8 cellular contexts compared by ENCODE assay signal in the genomic region with DNA sequence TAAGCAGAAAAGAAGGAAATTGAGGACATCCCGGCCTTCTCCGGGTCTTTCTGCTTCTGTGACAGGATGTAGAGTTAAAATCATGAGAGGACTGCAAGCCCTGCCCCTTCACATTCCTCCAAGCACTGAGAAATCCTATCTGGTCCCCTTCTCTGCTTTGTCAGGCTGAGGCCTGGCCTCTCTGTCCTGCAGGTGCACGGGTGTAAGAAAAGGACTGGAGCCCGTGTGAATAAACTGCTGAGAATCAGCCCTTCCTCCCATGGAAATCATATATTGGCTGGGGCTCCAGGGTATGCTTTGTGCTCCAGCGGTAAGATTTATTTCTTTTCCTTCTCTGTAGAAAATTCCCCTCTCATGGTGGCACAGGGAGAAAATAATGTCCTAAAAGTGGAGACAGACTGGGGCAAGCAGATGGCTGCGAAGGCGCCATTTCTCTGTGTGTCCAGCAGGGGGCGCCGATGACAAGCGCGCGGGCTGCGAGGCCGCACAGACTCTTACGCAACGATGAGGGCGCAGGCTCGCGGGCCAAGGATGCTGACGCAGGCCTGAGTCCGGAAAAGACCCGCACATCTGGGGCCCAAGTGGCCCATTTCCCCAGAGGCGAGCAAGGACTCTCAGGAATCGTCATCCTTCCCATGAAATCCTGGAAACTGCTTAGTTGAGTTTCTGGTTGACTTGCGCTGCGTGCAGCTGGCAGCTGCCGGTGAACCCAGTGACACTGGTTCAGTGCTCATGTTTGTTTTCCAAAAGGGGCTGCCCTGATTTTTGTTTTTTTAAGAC.
A peak's percentile ranks its signal among the peaks of the same experiment; 100 is the strongest.
DNase-seq lines count a peak whose midpoint lies in the region; ATAC-seq, FAIRE-seq and TF ChIP-seq lines count a peak whose summit lies in the region.

No MANE protein-coding gene starts in this region.

- no peaks in the 10 kb centered on the region for H3K36me3 Mint-ChIP-seq in progenitor cell of endocrine pancreas (ENCODE audit: insufficient read depth)

- H3K27ac ChIP-seq in right atrium auricular region (peak overlapping the region; percentile 33 to 55), urinary bladder (ENCODE audit: low read depth) (peak overlapping the region; percentile 75)

- TF ChIP-seq CTCF in right atrium auricular region (IDR thresholded peaks at IDR 0.05) (peak; percentile 98 to 100), progenitor cell of endocrine pancreas (IDR thresholded peaks at IDR 0.05; ENCODE audit: unreplicated experiment) (peak; percentile 99)

- no peak for TF ChIP-seq POLR2A in GM12892 (IDR thresholded peaks at IDR 0.05; ENCODE audit: low read depth, low read length)

- DNase-seq in GM12892 (ENCODE audit: insufficient read length) (peak; percentile 39), NCI-H128 (lab: John Stamatoyannopoulos, UW; ENCODE audit: unreplicated experiment) (peak; percentile 58), T follicular helper cell (ENCODE audit: low read depth) (peak; percentile 40), amniotic stem cell (lab: John Stamatoyannopoulos, UW) (peak; percentile 60), right atrium auricular region (ENCODE audit: low spot score) (peak; percentile 89), progenitor cell of endocrine pancreas (ENCODE audit: low spot score, unreplicated experiment) (peak; percentile 71)

- 17% methylated on average over 27 of the region's 27 CpGs for WGBS in urinary bladder

- H3K4me1 ChIP-seq in right atrium auricular region (peaks cover 0 to 4% of the 10 kb centered on the region in 2 donors), urinary bladder (ENCODE audit: insufficient read depth) (no peaks in the 10 kb centered on the region)

- no peaks in the 10 kb centered on the region for H3K27me3 ChIP-seq in right atrium auricular region

- H3K36me3 ChIP-seq in right atrium auricular region (no peaks in the 10 kb centered on the region), urinary bladder (ENCODE audit: insufficient read depth) (no peaks in the 10 kb centered on the region)

- H3K4me3 ChIP-seq in right atrium auricular region (peak overlapping the region; percentile 30 to 39), urinary bladder (ENCODE audit: low read depth, low read length) (peak overlapping the region; percentile 20)

- H3K9me3 Mint-ChIP-seq in progenitor cell of endocrine pancreas (ENCODE audit: low read depth), result peaks cover 7% of the 10 kb centered on the region

- peak; percentile 91 for ATAC-seq in HG02840 (IDR thresholded peaks at IDR 0.05; ENCODE audit: low FRiP score, unreplicated experiment)

- peaks cover 5% of the 10 kb centered on the region for H3K4me1 Mint-ChIP-seq in progenitor cell of endocrine pancreas (ENCODE audit: low read depth)

- no peaks in the 10 kb centered on the region for H3K9me3 ChIP-seq in right atrium auricular region

- H3K27me3 Mint-ChIP-seq in progenitor cell of endocrine pancreas, result no peaks in the 10 kb centered on the region

- peak; percentile 94 for FAIRE-seq in GM12892 (lab: Jason Lieb, UNC)

- peak overlapping the region; percentile 60 for H3K27ac Mint-ChIP-seq in progenitor cell of endocrine pancreas

- H3K4me3 Mint-ChIP-seq in progenitor cell of endocrine pancreas (ENCODE audit: low read depth), result peak overlapping the region; percentile 51

Comparison
In these comparisons a context has a peak if more than half of its experiments do, and no peak if none do; other contexts are left out.
1. Peak in every context shown above with its lines: DNase-seq, ATAC-seq, H3K4me3 ChIP-seq and H3K27ac ChIP-seq.
2. DNase-seq: peak in every context shown above with its lines; median percentile 89 in right atrium auricular region; 71 in progenitor cell of endocrine pancreas; 60 in amniotic stem cell; 58 in NCI-H128; 40 in T follicular helper cell; 39 in GM12892.